ENCODE assay signal across 8 cellular contexts in the genomic region with DNA sequence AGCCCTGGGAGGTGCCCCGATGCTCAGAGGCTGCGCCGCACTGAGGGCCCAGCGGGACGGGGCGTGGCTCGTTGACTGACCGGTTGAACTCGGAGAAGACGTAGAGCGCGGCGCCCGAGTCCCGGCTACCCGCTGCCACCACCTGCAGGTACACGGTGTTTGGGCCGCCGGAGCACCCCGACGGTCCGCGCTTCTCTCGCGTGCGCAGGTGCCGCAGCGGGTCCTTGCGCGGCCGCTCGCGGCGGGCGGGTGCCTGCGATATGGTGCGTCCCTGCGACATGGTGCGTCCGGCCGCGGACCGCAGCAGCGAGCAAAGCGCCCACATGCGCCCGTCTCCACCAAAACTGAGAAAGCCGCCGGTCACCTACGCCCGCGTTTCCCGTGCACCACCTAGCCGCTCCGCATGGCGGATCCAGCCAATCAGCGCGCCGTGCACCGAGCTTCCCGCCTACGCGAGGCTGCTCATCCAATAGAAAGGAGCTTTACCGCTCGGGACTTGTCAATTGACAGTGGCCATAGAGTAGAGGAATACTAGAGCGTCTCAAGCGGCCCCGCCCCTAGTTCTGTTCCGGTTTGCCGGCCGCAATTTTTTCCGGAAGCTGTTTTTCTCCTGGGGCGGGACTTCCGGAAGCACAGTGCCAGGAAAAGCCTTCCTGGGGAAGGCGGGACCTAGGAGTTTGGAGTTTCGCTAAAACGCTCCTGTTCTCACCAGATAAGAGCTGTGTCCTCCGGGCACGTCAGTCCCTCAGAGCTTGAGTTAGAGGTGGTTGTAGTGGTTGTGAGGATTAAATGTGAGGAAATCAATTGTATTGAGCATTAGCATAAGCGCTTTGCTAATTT. TPM values are rescaled to one million over a fixed set of nuclear protein-coding genes. Genes with fewer than 3 reads are reported as not detected.
DNase-seq lines count a peak whose midpoint lies in the region; TF ChIP-seq lines count a peak whose summit lies in the region.

A gene with protein sequence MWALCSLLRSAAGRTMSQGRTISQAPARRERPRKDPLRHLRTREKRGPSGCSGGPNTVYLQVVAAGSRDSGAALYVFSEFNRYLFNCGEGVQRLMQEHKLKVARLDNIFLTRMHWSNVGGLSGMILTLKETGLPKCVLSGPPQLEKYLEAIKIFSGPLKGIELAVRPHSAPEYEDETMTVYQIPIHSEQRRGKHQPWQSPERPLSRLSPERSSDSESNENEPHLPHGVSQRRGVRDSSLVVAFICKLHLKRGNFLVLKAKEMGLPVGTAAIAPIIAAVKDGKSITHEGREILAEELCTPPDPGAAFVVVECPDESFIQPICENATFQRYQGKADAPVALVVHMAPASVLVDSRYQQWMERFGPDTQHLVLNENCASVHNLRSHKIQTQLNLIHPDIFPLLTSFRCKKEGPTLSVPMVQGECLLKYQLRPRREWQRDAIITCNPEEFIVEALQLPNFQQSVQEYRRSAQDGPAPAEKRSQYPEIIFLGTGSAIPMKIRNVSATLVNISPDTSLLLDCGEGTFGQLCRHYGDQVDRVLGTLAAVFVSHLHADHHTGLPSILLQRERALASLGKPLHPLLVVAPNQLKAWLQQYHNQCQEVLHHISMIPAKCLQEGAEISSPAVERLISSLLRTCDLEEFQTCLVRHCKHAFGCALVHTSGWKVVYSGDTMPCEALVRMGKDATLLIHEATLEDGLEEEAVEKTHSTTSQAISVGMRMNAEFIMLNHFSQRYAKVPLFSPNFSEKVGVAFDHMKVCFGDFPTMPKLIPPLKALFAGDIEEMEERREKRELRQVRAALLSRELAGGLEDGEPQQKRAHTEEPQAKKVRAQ (minus strand): TSS at position 405 of the 840 bp plus-strand sequence. CDS start 80 bp downstream, at position 325.

- H2AFZ ChIP-seq in GM23248: peak within 1 kb of the TSS; percentile 94

- H3F3A ChIP-seq in DOHH2 (ENCODE audit: control insufficient read depth, insufficient read depth) (no peaks in the 10 kb centered on the region), GM23248 (ENCODE audit: insufficient read depth) (peaks cover 6% of the 10 kb centered on the region; the same call in 1 of the 2 replicates)

- peaks cover 40% of the 10 kb centered on the region for H3K36me3 ChIP-seq in DOHH2 (ENCODE audit: control insufficient read depth, low read length)
- peaks cover 32% of the 10 kb centered on the region for H3K36me3 ChIP-seq in GM23248 (ENCODE audit: low read depth)
- H3K36me3 ChIP-seq in esophagus muscularis mucosa: peaks cover 29 to 37% (median 36%) of the 10 kb centered on the region in 4 donors
- peaks cover 28 to 35% of the 10 kb centered on the region in 2 donors for H3K36me3 ChIP-seq in muscle layer of duodenum (ENCODE audit: control insufficient read depth in 1 of 2, insufficient read depth in 2 of 2, low read length in 2 of 2)

- H3K79me2 ChIP-seq in DOHH2 (ENCODE audit: control insufficient read depth, low read length) (peaks cover 31% of the 10 kb centered on the region), GM23248 (ENCODE audit: insufficient read depth) (peaks cover 28% of the 10 kb centered on the region)

- intact Hi-C loops in esophagus muscularis mucosa (cut with DNase I): loop anchor here (10.0 kb wide), 1 partner anchor 993 kb away; a partner anchor contains a TSS

- no peaks in the 10 kb centered on the region for H3K27me3 ChIP-seq in DOHH2 (ENCODE audit: control insufficient read depth, low read length)
- H3K27me3 ChIP-seq in GM23248 (replicated peaks; ENCODE audit: insufficient read depth): no peaks in the 10 kb centered on the region
- H3K27me3 ChIP-seq in esophagus muscularis mucosa: no peaks in the 10 kb centered on the region
- no peaks in the 10 kb centered on the region for H3K27me3 ChIP-seq in muscle layer of duodenum (ENCODE audit: low read depth, low read length)

- TF ChIP-seq POLR2A in esophagus muscularis mucosa (IDR thresholded peaks at IDR 0.05; ENCODE audit: low read depth): peak; percentile 40

- H3K9me3 ChIP-seq in DOHH2 (ENCODE audit: control insufficient read depth, insufficient read depth, low read length): no peaks in the 10 kb centered on the region
- H3K9me3 ChIP-seq in GM23248 (ENCODE audit: low read depth): no peaks in the 10 kb centered on the region
- H3K9me3 ChIP-seq in esophagus muscularis mucosa: no peaks in the 10 kb centered on the region
- no peaks in the 10 kb centered on the region for H3K9me3 ChIP-seq in muscle layer of duodenum (ENCODE audit: control insufficient read depth in 1 of 2, low read length in 2 of 2)

- DNase-seq in GM23248 (peak; percentile 100), Kasumi-1 (lab: John Stamatoyannopoulos, UW) (peak; percentile 91 to 92), RKO (ENCODE audit: low spot score) (peak; percentile 99), activated T-helper 1 cell treated with Interleukin-2 at 50 U/mL for 16 hours (ENCODE audit: low read depth) (peak; percentile 89), esophagus muscularis mucosa (ENCODE audit: extremely low spot score) (peak; percentile 99)
- peak; percentile 96 for DNase-seq in stimulated activated CD8-positive, alpha-beta memory T cell treated with anti-CD3 and anti-CD28 coated beads, Interleukin-7, amount 100 ng/mL, for 4 hours (ENCODE audit: low read depth in 2 of 2)

- TF ChIP-seq EP300 in esophagus muscularis mucosa (IDR thresholded peaks at IDR 0.05): no peak

- H3K9ac ChIP-seq in GM23248: peak within 1 kb of the TSS; percentile 84

- H3K4me1 ChIP-seq in DOHH2 (ENCODE audit: control insufficient read depth, low read length) (peaks cover 19% of the 10 kb centered on the region), GM23248 (ENCODE audit: insufficient read depth) (peaks cover 10% of the 10 kb centered on the region), esophagus muscularis mucosa (peaks cover 6 to 27% (median 22%) of the 10 kb centered on the region in 4 donors), muscle layer of duodenum (ENCODE audit: control insufficient read depth in 1 of 2, insufficient read depth in 2 of 2, low read length in 2 of 2) (peaks cover 0 to 12% of the 10 kb centered on the region in 2 donors)

- WGBS in GM23248 (ENCODE audit: low coverage in 1 of 2, low lambda C conversion rate in 2 of 2, missing lambda C conversion rate in 2 of 2), 2 experiments: 0 to 1% methylated on average over 54 to 69 of the region's 80 CpGs
- 2% methylated on average over 17 of the region's 80 CpGs for WGBS in esophagus muscularis mucosa

- H3K4me3 ChIP-seq in DOHH2 (ENCODE audit: low read length): peak within 1 kb of the TSS; percentile 81
- peak within 1 kb of the TSS; percentile 81 for H3K4me3 ChIP-seq in GM23248
- H3K4me3 ChIP-seq in esophagus muscularis mucosa: peak within 1 kb of the TSS; percentile 82 to 99 (median 90)
- peak within 1 kb of the TSS; percentile 89 to 98 for H3K4me3 ChIP-seq in muscle layer of duodenum (ENCODE audit: low read depth in 1 of 2, low read length in 2 of 2)

- no peaks in the 10 kb centered on the region for H3K9me2 ChIP-seq in DOHH2 (replicated peaks; ENCODE audit: control insufficient read depth, low read length)
- H3K9me2 ChIP-seq in GM23248 (ENCODE audit: insufficient read depth): no peaks in the 10 kb centered on the region

- TF ChIP-seq CTCF in DOHH2 (IDR thresholded peaks at IDR 0.05; ENCODE audit: low read depth, low read length, poor library complexity, severe bottlenecking) (peak; percentile 21), esophagus muscularis mucosa (IDR thresholded peaks at IDR 0.05) (peak in 1 of 3 experiments; percentile 14)

- H3K4me2 ChIP-seq in DOHH2 (ENCODE audit: low read length): peak within 1 kb of the TSS; percentile 78
- H3K4me2 ChIP-seq in GM23248 (ENCODE audit: unreplicated experiment): peak within 1 kb of the TSS; percentile 84

- H3K27ac ChIP-seq in DOHH2 (ENCODE audit: low read depth, low read length): peak within 1 kb of the TSS; percentile 41
- H3K27ac ChIP-seq in GM23248: peak within 1 kb of the TSS; percentile 87
- peak within 1 kb of the TSS; percentile 78 to 90 (median 86) for H3K27ac ChIP-seq in esophagus muscularis mucosa (replicated peaks in 1 of 4)
- peak within 1 kb of the TSS; percentile 93 for H3K27ac ChIP-seq in muscle layer of duodenum (ENCODE audit: low read length)

- no peaks in the 10 kb centered on the region for H4K20me1 ChIP-seq in DOHH2 (ENCODE audit: control insufficient read depth, insufficient read depth, low read depth, low read length)
- no peaks in the 10 kb centered on the region for H4K20me1 ChIP-seq in GM23248 (ENCODE audit: insufficient read depth)

- in situ Hi-C loops in GM23248 (cut with MboI): no loop called here

RNA-seq across cellular contexts. Expression of the gene that starts here (rescaled TPM):
- 54.8 and 66.5 TPM in 2 replicates for total RNA-seq in GM23248 (2014; rRNA removed; shearing (Covaris generic))
- 42.2 and 44.3 TPM in 2 replicates for polyA plus RNA-seq in GM23248 (2016; fragmentation: Nextera tagmentation; extraction: Ambion mirVana)
- 10 to 100 TPM; 55.5 to 94.7 (median 90.1) TPM for total RNA-seq in esophagus muscularis mucosa

Comparison
In these comparisons a context has a peak if more than half of its experiments do, and no peak if none do; other contexts are left out.
1. Peak in every context shown above with its lines: DNase-seq, H3K4me3 ChIP-seq and H3K27ac ChIP-seq.
2. H3K27ac ChIP-seq: peak in every context shown above with its lines; median percentile 93 in muscle layer of duodenum; 87 in GM23248; 86 in esophagus muscularis mucosa; 41 in DOHH2.